8 cellular contexts compared by ENCODE assay signal in the genomic region with DNA sequence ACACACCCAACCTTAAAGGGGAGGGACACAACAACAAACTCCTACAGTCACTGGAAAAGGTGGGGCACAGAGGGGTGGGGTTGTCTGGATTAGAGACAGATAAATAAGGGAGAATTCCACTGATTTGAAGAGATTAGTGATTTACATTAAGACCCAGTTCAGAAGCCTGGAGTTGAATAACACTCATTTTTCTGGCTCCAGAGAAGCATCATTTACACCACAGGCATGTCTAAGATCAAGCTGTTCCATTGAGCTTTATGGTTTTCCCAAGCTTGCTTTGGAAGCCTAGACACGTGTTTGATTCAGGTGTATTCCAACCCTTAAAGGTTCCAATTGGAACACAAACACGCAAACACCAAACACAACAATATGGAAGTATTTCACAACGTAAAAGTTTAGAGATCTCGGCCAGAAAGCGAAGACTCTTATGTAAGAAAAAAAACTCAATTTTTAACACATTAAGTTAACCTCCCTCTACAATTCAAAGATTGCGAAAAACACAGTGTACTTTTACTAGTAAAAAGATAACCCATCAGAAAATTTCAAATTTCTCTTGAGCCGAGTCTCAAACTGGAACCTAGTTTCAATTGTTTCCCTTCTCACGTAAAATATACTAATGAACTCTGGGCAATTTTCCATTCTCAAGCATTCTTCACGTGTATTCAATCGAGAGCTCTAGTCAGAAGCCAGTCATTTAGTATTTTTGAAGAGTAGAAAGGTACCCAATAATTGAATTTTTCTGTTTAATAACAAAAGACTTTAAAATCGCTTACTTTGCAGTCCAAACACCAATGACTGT. TPM values are rescaled to one million over a fixed set of nuclear protein-coding genes. Genes with fewer than 3 reads are reported as not detected.
DNase-seq lines count a peak whose midpoint lies in the region; FAIRE-seq and TF ChIP-seq lines count a peak whose summit lies in the region.

No MANE protein-coding gene starts in this region.

- H3K27ac ChIP-seq in transverse colon: peak overlapping the region; percentile 98 to 100 (median 98)

- no peak for FAIRE-seq in urothelium cell line (lab: Jason Lieb, UNC)

- TF ChIP-seq POLR2A in transverse colon (IDR thresholded peaks at IDR 0.05): no peak

- no peaks in the 10 kb centered on the region for H3K27me3 Mint-ChIP-seq in activated naive CD4-positive, alpha-beta T cell treated with anti-CD3 and anti-CD28 coated beads, Interleukin-2, amount 50 U/mL, for 24 hours
- H3K27me3 Mint-ChIP-seq in activated naive CD8-positive, alpha-beta T cell treated with anti-CD3 and anti-CD28 coated beads for 36 hours: peaks cover 5% of the 10 kb centered on the region

- no peaks in the 10 kb centered on the region for H3K9me3 Mint-ChIP-seq in activated naive CD4-positive, alpha-beta T cell treated with anti-CD3 and anti-CD28 coated beads, Interleukin-2, amount 50 U/mL, for 24 hours
- H3K9me3 Mint-ChIP-seq in activated naive CD8-positive, alpha-beta T cell treated with anti-CD3 and anti-CD28 coated beads for 36 hours: peaks cover 4% of the 10 kb centered on the region

- in situ Hi-C loops in transverse colon (cut with MboI; ENCODE audit: low pct_ligation_motif_present in 1 of 4, low pct_unique_long_range_greater_than_20kb in 1 of 4, low sequenced_read_pairs in 3 of 4): no loop called here

- peak overlapping the region; percentile 98 for H3K4me3 ChIP-seq in kidney epithelial cell (ENCODE audit: low read depth, low read length)
- H3K4me3 ChIP-seq in transverse colon: peak overlapping the region; percentile 19 to 94 (median 74)

- peaks cover 43% of the 10 kb centered on the region for H3K36me3 Mint-ChIP-seq in activated naive CD4-positive, alpha-beta T cell treated with anti-CD3 and anti-CD28 coated beads, Interleukin-2, amount 50 U/mL, for 24 hours
- H3K36me3 Mint-ChIP-seq in activated naive CD8-positive, alpha-beta T cell treated with anti-CD3 and anti-CD28 coated beads for 36 hours: peaks cover 75% of the 10 kb centered on the region

- H3K27me3 ChIP-seq in kidney epithelial cell (ENCODE audit: control insufficient read depth, insufficient read depth, low read length): no peaks in the 10 kb centered on the region
- no peaks in the 10 kb centered on the region for H3K27me3 ChIP-seq in transverse colon

- peaks cover 33 to 56% (median 48%) of the 10 kb centered on the region in 4 donors for H3K4me1 ChIP-seq in transverse colon

- peak overlapping the region; percentile 100 for H3K27ac Mint-ChIP-seq in activated naive CD4-positive, alpha-beta T cell treated with anti-CD3 and anti-CD28 coated beads, Interleukin-2, amount 50 U/mL, for 24 hours
- peak overlapping the region; percentile 100 for H3K27ac Mint-ChIP-seq in activated naive CD8-positive, alpha-beta T cell treated with anti-CD3 and anti-CD28 coated beads for 36 hours

- no peak for TF ChIP-seq CTCF in kidney epithelial cell (IDR thresholded peaks at IDR 0.05; ENCODE audit: insufficient read depth, low read length, poor library complexity, severe bottlenecking)
- no peak for TF ChIP-seq CTCF in transverse colon (IDR thresholded peaks at IDR 0.05)

- DNase-seq in activated naive CD4-positive, alpha-beta T cell treated with Interleukin-2 at 50 U/mL for 16 hours: no peak
- DNase-seq in activated naive CD8-positive, alpha-beta T cell treated with anti-CD3 and anti-CD28 coated beads for 36 hours: no peak
- DNase-seq in kidney epithelial cell (ENCODE audit: low read depth) (no peak), transverse colon (no peak), NCI-H2171 (lab: John Stamatoyannopoulos, UW) (no peak), urothelium cell line (ENCODE audit: low spot score) (no peak)
- no peak for DNase-seq in central memory CD4-positive, alpha-beta T cell

- intact Hi-C loops in transverse colon (cut with DNase I; ENCODE audit: low total_unique reads): no loop called here

- H3K4me1 Mint-ChIP-seq in activated naive CD4-positive, alpha-beta T cell treated with anti-CD3 and anti-CD28 coated beads, Interleukin-2, amount 50 U/mL, for 24 hours: peaks cover 38% of the 10 kb centered on the region
- peaks cover 36% of the 10 kb centered on the region for H3K4me1 Mint-ChIP-seq in activated naive CD8-positive, alpha-beta T cell treated with anti-CD3 and anti-CD28 coated beads for 36 hours

- H3K36me3 ChIP-seq in kidney epithelial cell (ENCODE audit: control insufficient read depth, insufficient read depth, low read length) (no peaks in the 10 kb centered on the region), transverse colon (no peaks in the 10 kb centered on the region)

- 1 to 2% methylated on average over 11 of the region's 11 CpGs for WGBS in transverse colon (ENCODE audit: low coverage in 1 of 2), 2 donors

- TF ChIP-seq EP300 in transverse colon (IDR thresholded peaks at IDR 0.05; ENCODE audit: low read depth): no peak

- H3K9me3 ChIP-seq in transverse colon: no peaks in the 10 kb centered on the region

- peak overlapping the region; percentile 99 for H3K4me3 Mint-ChIP-seq in activated naive CD4-positive, alpha-beta T cell treated with anti-CD3 and anti-CD28 coated beads, Interleukin-2, amount 50 U/mL, for 24 hours
- H3K4me3 Mint-ChIP-seq in activated naive CD8-positive, alpha-beta T cell treated with anti-CD3 and anti-CD28 coated beads for 36 hours: peak overlapping the region; percentile 99

RNA-seq across cellular contexts. Expression of a gene that starts 2.1 kb away (rescaled TPM):
- 100 to 1,000 TPM; 289 to 291 TPM for total RNA-seq in activated naive CD8-positive, alpha-beta T cell treated with anti-CD3 and anti-CD28 coated beads for 36 hours
- total RNA-seq in kidney epithelial cell (142 and 154 TPM in 2 replicates), transverse colon (100 to 1,000 TPM in 2 of 4 donors, 10 to 100 TPM in 2; 69.1 to 154 (median 92.6) TPM)
